ENCODE assay signal across 1 cellular context in genomic region chr13:82976499-82976898, GRCh38.
TF ChIP-seq lines count a peak whose summit lies in the region.

No MANE protein-coding gene starts in this region.

TF ChIP-seq in GM23338, 12 proteins besides CTCF, POLR2A, EP300 and RAD21 (continued from another document):
- TF ChIP-seq REST (IDR thresholded peaks at IDR 0.05; ENCODE audit: unreplicated experiment) (no peak), EZH2 (IDR thresholded peaks at IDR 0.05; ENCODE audit: low read depth, unreplicated experiment) (no peak), ZNF331 (CRISPR knock-in tag; IDR thresholded peaks at IDR 0.05; ENCODE audit: low read depth) (no peak), POLR2AphosphoS5 (IDR thresholded peaks at IDR 0.05; ENCODE audit: low read depth) (no peak), JUNB (IDR thresholded peaks at IDR 0.05; ENCODE audit: unreplicated experiment) (no peak)
- TF ChIP-seq, protein P1, sequence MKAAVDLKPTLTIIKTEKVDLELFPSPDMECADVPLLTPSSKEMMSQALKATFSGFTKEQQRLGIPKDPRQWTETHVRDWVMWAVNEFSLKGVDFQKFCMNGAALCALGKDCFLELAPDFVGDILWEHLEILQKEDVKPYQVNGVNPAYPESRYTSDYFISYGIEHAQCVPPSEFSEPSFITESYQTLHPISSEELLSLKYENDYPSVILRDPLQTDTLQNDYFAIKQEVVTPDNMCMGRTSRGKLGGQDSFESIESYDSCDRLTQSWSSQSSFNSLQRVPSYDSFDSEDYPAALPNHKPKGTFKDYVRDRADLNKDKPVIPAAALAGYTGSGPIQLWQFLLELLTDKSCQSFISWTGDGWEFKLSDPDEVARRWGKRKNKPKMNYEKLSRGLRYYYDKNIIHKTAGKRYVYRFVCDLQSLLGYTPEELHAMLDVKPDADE (IDR thresholded peaks at IDR 0.05) = no peak
